Comparison of ENCODE assay signal across 19 cellular contexts in genomic region chr20:18003897-18004296, GRCh38. TPM values are rescaled to one million over a fixed set of nuclear protein-coding genes. Genes with fewer than 3 reads are reported as not detected.
A peak's percentile ranks its signal among the peaks of the same experiment; 100 is the strongest.
DNase-seq lines count a peak whose midpoint lies in the region; ATAC-seq, FAIRE-seq and TF ChIP-seq lines count a peak whose summit lies in the region.
"Had no signal": no experiment of that assay in that cellular context is flagged by ENCODE, and none has a peak within 500 bp of the region (broad histone marks: within the 10 kb centered on the region; RNA-seq: fewer than 3 reads in every experiment).

No MANE protein-coding gene starts in this region.

- TF ChIP-seq CTCF in gastrocnemius medialis (IDR thresholded peaks at IDR 0.05 in 4 of 5, conservative IDR thresholded peaks at IDR 0.05 in 1 of 5) (no peak), kidney (IDR thresholded peaks at IDR 0.05; ENCODE audit: borderline replicate concordance, extremely low read depth, insufficient read depth) (no peak)

- no peaks in the 10 kb centered on the region for H3K36me3 ChIP-seq in gastrocnemius medialis
- H3K36me3 ChIP-seq in kidney (ENCODE audit: control insufficient read depth in 1 of 2, insufficient read depth in 2 of 2, low read length in 2 of 2), result no peaks in the 10 kb centered on the region
- H3K36me3 ChIP-seq: lower lobe of right lung had no signal

- H3K4me3 Mint-ChIP-seq in IgD-negative memory B cell, result peak overlapping the region in 3 of 4 donors; percentile 16 to 24 (median 23)
- H3K4me3 Mint-ChIP-seq in activated CD8-positive, alpha-beta memory T cell treated with anti-CD3 and anti-CD28 coated beads, Interleukin-2, amount 10 ng/mL, durations not matched to agents 7 days and 5 days, result no peak overlapping the region
- H3K4me3 Mint-ChIP-seq: activated CD4-positive, alpha-beta T cell treated with anti-CD3 and anti-CD28 coated beads, Interleukin-2, amount 10 ng/mL, durations not matched to agents 7 days and 5 days; neural crest cell had no signal

- CTCF ChIA-PET in activated CD8-positive, alpha-beta memory T cell treated with anti-CD3 and anti-CD28 coated beads, Interleukin-2, amount 10 ng/mL, durations not matched to agents 7 days and 5 days (lab: Charles Lee), result interaction anchor here (1.1 to 1.6 kb wide), 2 partner anchors 9 to 11 kb away, joined by 3 to 6 read pairs; no protein-coding TSS in a partner anchor

- H3K27ac ChIP-seq in gastrocnemius medialis (peak overlapping the region in 3 of 4 donors; percentile 28 to 57 (median 43)), kidney (ENCODE audit: low read depth in 2 of 2, low read length in 2 of 2) (no peak overlapping the region)
- H3K27ac ChIP-seq: HL-60, lower lobe of right lung had no signal

- H3K4me3 ChIP-seq in gastrocnemius medialis (no peak overlapping the region), kidney (ENCODE audit: low read length in 2 of 2) (no peak overlapping the region)
- H3K4me3 ChIP-seq: lower lobe of right lung had no signal

- no peak for FAIRE-seq in kidney (lab: Jason Lieb, UNC)

- H3K9me3 ChIP-seq in gastrocnemius medialis (no peaks in the 10 kb centered on the region), kidney (ENCODE audit: control insufficient read depth in 1 of 2, low read length in 2 of 2) (no peaks in the 10 kb centered on the region)
- H3K9me3 ChIP-seq: lower lobe of right lung had no signal

- peak; percentile 36 for ATAC-seq in GM18520 (IDR thresholded peaks at IDR 0.05; ENCODE audit: unreplicated experiment)
- ATAC-seq in GM21786 (IDR thresholded peaks at IDR 0.05; ENCODE audit: unreplicated experiment), result peak; percentile 30
- no peak for ATAC-seq in gastrocnemius medialis
- ATAC-seq in activated CD8-positive, alpha-beta memory T cell treated with anti-CD3 and anti-CD28 coated beads, Interleukin-2, amount 10 ng/mL, durations not matched to agents 7 days and 5 days, result no peak
- ATAC-seq: Panc1 had no signal

- no peak for TF ChIP-seq POLR2A in gastrocnemius medialis (IDR thresholded peaks at IDR 0.05)

- H3K4me1 ChIP-seq in gastrocnemius medialis (peaks cover 0 to 5% of the 10 kb centered on the region in 2 donors), kidney (ENCODE audit: control insufficient read depth in 1 of 2, insufficient read depth in 1 of 2, low read depth in 1 of 2, low read length in 2 of 2) (peaks cover 0 to 12% of the 10 kb centered on the region in 2 donors)

- H3K27ac Mint-ChIP-seq in IgD-negative memory B cell, result peak overlapping the region; percentile 63 to 91 (median 67)
- no peak overlapping the region for H3K27ac Mint-ChIP-seq in activated CD8-positive, alpha-beta memory T cell treated with anti-CD3 and anti-CD28 coated beads, Interleukin-2, amount 10 ng/mL, durations not matched to agents 7 days and 5 days
- H3K27ac Mint-ChIP-seq: activated CD4-positive, alpha-beta T cell treated with anti-CD3 and anti-CD28 coated beads, Interleukin-2, amount 10 ng/mL, durations not matched to agents 7 days and 5 days had no signal

- no peaks in the 10 kb centered on the region for H3K36me3 Mint-ChIP-seq in IgD-negative memory B cell
- no peaks in the 10 kb centered on the region for H3K36me3 Mint-ChIP-seq in activated CD8-positive, alpha-beta memory T cell treated with anti-CD3 and anti-CD28 coated beads, Interleukin-2, amount 10 ng/mL, durations not matched to agents 7 days and 5 days

- peaks cover 15 to 22% (median 19%) of the 10 kb centered on the region in 3 donors for H3K4me1 Mint-ChIP-seq in IgD-negative memory B cell
- H3K4me1 Mint-ChIP-seq in activated CD8-positive, alpha-beta memory T cell treated with anti-CD3 and anti-CD28 coated beads, Interleukin-2, amount 10 ng/mL, durations not matched to agents 7 days and 5 days, result no peaks in the 10 kb centered on the region
- H3K4me1 Mint-ChIP-seq: activated CD4-positive, alpha-beta T cell treated with anti-CD3 and anti-CD28 coated beads, Interleukin-2, amount 10 ng/mL, durations not matched to agents 7 days and 5 days had no signal

- no peaks in the 10 kb centered on the region for H3K27me3 ChIP-seq in gastrocnemius medialis

- in situ Hi-C loops in gastrocnemius medialis (cut with MboI; ENCODE audit: low sequenced_read_pairs in 4 of 4), result no loop called here

- DNase-seq in gastrocnemius medialis (no peak), NCI-H526 treated with DMSO at 0.1 percent for 48 hours (lab: John Stamatoyannopoulos, UW) (no peak), NCI-H1436 treated with DMSO at 0.1 percent for 48 hours (lab: John Stamatoyannopoulos, UW) (no peak), kidney (no peak)
- no peak for DNase-seq in activated CD8-positive, alpha-beta memory T cell treated with anti-CD3 and anti-CD28 coated beads, Interleukin-2, amount 10 ng/mL, durations not matched to agents 7 days and 5 days
- DNase-seq: activated CD4-positive, alpha-beta T cell treated with anti-CD3 and anti-CD28 coated beads, Interleukin-2, amount 10 ng/mL, durations not matched to agents 7 days and 5 days; activated T-cell treated with anti-CD3 and anti-CD28 coated beads, Interleukin-2, amount 50 U/mL, for 48 hours; C1 segment of cervical spinal cord; EL; lower lobe of right lung; NCI-H226; substantia nigra; T-helper 1 cell had no signal

- no peak overlapping the region for H3K9ac ChIP-seq in kidney (ENCODE audit: low read length in 2 of 2)

- H3K27me3 Mint-ChIP-seq in IgD-negative memory B cell, result no peaks in the 10 kb centered on the region
- H3K27me3 Mint-ChIP-seq in activated CD8-positive, alpha-beta memory T cell treated with anti-CD3 and anti-CD28 coated beads, Interleukin-2, amount 10 ng/mL, durations not matched to agents 7 days and 5 days, result peaks cover 2% of the 10 kb centered on the region
- H3K27me3 Mint-ChIP-seq: activated CD4-positive, alpha-beta T cell treated with anti-CD3 and anti-CD28 coated beads, Interleukin-2, amount 10 ng/mL, durations not matched to agents 7 days and 5 days had no signal

- intact Hi-C loops in gastrocnemius medialis (cut with DNase I; ENCODE audit: low total_unique reads) (no loop called here), kidney (cut with DNase I) (loop anchor here (10.0 kb wide), 1 partner anchor 499 kb away; no protein-coding TSS in a partner anchor)

- H3K9me3 Mint-ChIP-seq in IgD-negative memory B cell, result no peaks in the 10 kb centered on the region
- no peaks in the 10 kb centered on the region for H3K9me3 Mint-ChIP-seq in activated CD8-positive, alpha-beta memory T cell treated with anti-CD3 and anti-CD28 coated beads, Interleukin-2, amount 10 ng/mL, durations not matched to agents 7 days and 5 days (ENCODE audit: low read depth)
- H3K9me3 Mint-ChIP-seq: activated CD4-positive, alpha-beta T cell treated with anti-CD3 and anti-CD28 coated beads, Interleukin-2, amount 10 ng/mL, durations not matched to agents 7 days and 5 days; neural crest cell had no signal

RNA-seq across cellular contexts. Expression of gene MGME1, which starts 35.1 kb away (rescaled TPM):
- 29.2 TPM for polyA plus RNA-seq in IgD-negative memory B cell
- total RNA-seq in gastrocnemius medialis, result 1 to 10 TPM; 5.2 to 9.1 (median 7.2) TPM
- 10 to 100 TPM; 46.6 to 50.7 TPM for total RNA-seq in activated CD8-positive, alpha-beta memory T cell treated with anti-CD3 and anti-CD28 coated beads, Interleukin-2, amount 10 ng/mL, durations not matched to agents 7 days and 5 days
- 15.5 TPM for total RNA-seq in kidney
- 16.7 TPM for polyA plus RNA-seq in kidney (ENCODE audit: insufficient read depth, low read depth, low replicate concordance)

RNA-seq across cellular contexts. Expression of gene SNX5, which starts 35.3 kb away (rescaled TPM):
- polyA plus RNA-seq in IgD-negative memory B cell (103 TPM), kidney (ENCODE audit: insufficient read depth, low read depth, low replicate concordance) (133 TPM)
- total RNA-seq in gastrocnemius medialis (10 to 100 TPM; 49.8 to 88.8 (median 60.9) TPM), kidney (94.9 TPM)
- total RNA-seq in activated CD8-positive, alpha-beta memory T cell treated with anti-CD3 and anti-CD28 coated beads, Interleukin-2, amount 10 ng/mL, durations not matched to agents 7 days and 5 days, result 100 to 1,000 TPM; 178 to 192 TPM

RNA-seq across cellular contexts. Expression of gene OVOL2, which starts 53.8 kb away (rescaled TPM):
- polyA plus RNA-seq in IgD-negative memory B cell (not detected), kidney (ENCODE audit: insufficient read depth, low read depth, low replicate concordance) (4.1 TPM)
- total RNA-seq in gastrocnemius medialis (not detected), kidney (4.8 TPM)
- not detected for total RNA-seq in activated CD8-positive, alpha-beta memory T cell treated with anti-CD3 and anti-CD28 coated beads, Interleukin-2, amount 10 ng/mL, durations not matched to agents 7 days and 5 days
- total RNA-seq: activated CD4-positive, alpha-beta T cell treated with anti-CD3 and anti-CD28 coated beads, Interleukin-2, amount 10 ng/mL, durations not matched to agents 7 days and 5 days; neural crest cell had no signal

Comparison
In these comparisons a context has a peak if more than half of its experiments do, and no peak if none do; other contexts are left out.
1. ATAC-seq: peak in GM18520 (single experiment) and GM21786 (single experiment); none in gastrocnemius medialis (0 of 2) and activated CD8-positive, alpha-beta memory T cell treated with anti-CD3 and anti-CD28 coated beads, Interleukin-2, amount 10 ng/mL, durations not matched to agents 7 days and 5 days (single experiment).
2. H3K27ac ChIP-seq: peak in gastrocnemius medialis (3 of 4); none in kidney (0 of 2).